Comparison of ENCODE assay signal across 8 cellular contexts in genomic region chr3:52455283-52456168, GRCh38. TPM values are rescaled to one million over a fixed set of nuclear protein-coding genes. Genes with fewer than 3 reads are reported as not detected.
A peak's percentile ranks its signal among the peaks of the same experiment; 100 is the strongest.
DNase-seq lines count a peak whose midpoint lies in the region; ATAC-seq, FAIRE-seq and TF ChIP-seq lines count a peak whose summit lies in the region.

Gene NISCH, plus strand, starts transcription at chr3:52455604. Its CDS starts 38 bp downstream, at chr3:52455642.

- H3K27ac Mint-ChIP-seq in activated CD4-positive, alpha-beta T cell treated with anti-CD3 and anti-CD28 coated beads, Interleukin-2, amount 10 ng/mL, durations not matched to agents 7 days and 5 days: peak within 1 kb of the TSS; percentile 98

- peaks cover 9 to 22% of the 10 kb centered on the region in 2 experiments; a peak in 4 of 5 replicates for H3K36me3 ChIP-seq in HepG2 (replicated peaks in 1 of 2; ENCODE audit: control insufficient read depth in 1 of 2, insufficient read depth in 2 of 2, low read length in 2 of 2)

- H3K4me1 ChIP-seq in HepG2 (ENCODE audit: insufficient read depth, low read length): peaks cover 64% of the 10 kb centered on the region

- no peaks in the 10 kb centered on the region for H3K9me3 ChIP-seq in HepG2 (ENCODE audit: low read length)

- TF ChIP-seq POLR2A in GM18526 (IDR thresholded peaks at IDR 0.05; ENCODE audit: extremely low read depth, insufficient read length) (peak; percentile 91), HepG2 (IDR thresholded peaks at IDR 0.05; ENCODE audit: insufficient read depth in 1 of 2, low read depth in 2 of 2, low read length in 2 of 2) (peak in 1 of 2 experiments; percentile 52; a peak in 1 of 4 replicates)

- intact Hi-C loops in HepG2 (cut with micrococcal nuclease; ENCODE audit: unreplicated experiment): no loop called here

- peaks cover 39% of the 10 kb centered on the region for H3K4me1 Mint-ChIP-seq in activated CD4-positive, alpha-beta T cell treated with anti-CD3 and anti-CD28 coated beads, Interleukin-2, amount 10 ng/mL, durations not matched to agents 7 days and 5 days

- H3K9me3 Mint-ChIP-seq in activated CD4-positive, alpha-beta T cell treated with anti-CD3 and anti-CD28 coated beads, Interleukin-2, amount 10 ng/mL, durations not matched to agents 7 days and 5 days: no peaks in the 10 kb centered on the region

- H3K9ac ChIP-seq in HepG2 (ENCODE audit: insufficient read depth, low read depth, low read length): peak within 1 kb of the TSS; percentile 90

- TF ChIP-seq EP300 in HepG2 (IDR thresholded peaks at IDR 0.05; ENCODE audit: low read depth in 2 of 2, low read length in 2 of 2) (peak in 1 of 2 experiments; percentile 64; a peak in 2 of 4 replicates), HepG2 (CRISPR knock-in tag; IDR thresholded peaks at IDR 0.05; ENCODE audit: borderline replicate concordance) (0 out of 2 replicates have a peak, but pooled peaks have one; percentile 30)

- H3K27ac ChIP-seq in HepG2 (ENCODE audit: extremely low read length, insufficient read depth, low read length): peak within 1 kb of the TSS; percentile 63

- DNase-seq in ACHN: peak; percentile 80
- DNase-seq in NCI-H524 treated with DMSO at 0.1 percent for 48 hours (lab: John Stamatoyannopoulos, UW): peak; percentile 17
- peak; percentile 95 for DNase-seq in activated CD4-positive, alpha-beta T cell treated with anti-CD3 and anti-CD28 coated beads, Interleukin-2, amount 10 ng/mL, durations not matched to agents 7 days and 5 days
- DNase-seq in dedifferentiated amniotic fluid mesenchymal stem cell (ENCODE audit: extremely low spot score): peak; percentile 61
- peak; percentile 58 for DNase-seq in HepG2 (ENCODE audit: low spot score)
- DNase-seq in stimulated activated CD4-positive, alpha-beta T cell treated with anti-CD3 and anti-CD28 coated beads, Interleukin-4, amount 100 ng/mL, for 1 hour: peak; percentile 99

- TF ChIP-seq CTCF in HepG2 (CRISPR knock-in tag; IDR thresholded peaks at IDR 0.05): peak; percentile 26; the same call in 1 of the 2 replicates

- peak within 1 kb of the TSS; percentile 93 for H3K4me2 ChIP-seq in HepG2 (ENCODE audit: low read depth, low read length)

- peak within 1 kb of the TSS; percentile 89 for H3K4me3 Mint-ChIP-seq in activated CD4-positive, alpha-beta T cell treated with anti-CD3 and anti-CD28 coated beads, Interleukin-2, amount 10 ng/mL, durations not matched to agents 7 days and 5 days

- WGBS in HepG2 (ENCODE audit: low lambda C conversion rate): 1% methylated on average over 54 of the region's 86 CpGs

- in situ Hi-C loops in ACHN (cut with HindIII; ENCODE audit: low pct_ligation_motif_present, low pct_unique_long_range_greater_than_20kb, low sequenced_read_pairs): no loop called here
- in situ Hi-C loops in HepG2 (cut with HindIII; ENCODE audit: extremely low pct_ligation_motif_present, low pct_unique_long_range_greater_than_20kb): loop anchor here (10.0 kb wide), 1 partner anchor 229 kb away; the partner anchor contains the start of genes GNL3 and PBRM1

- H3K36me3 Mint-ChIP-seq in activated CD4-positive, alpha-beta T cell treated with anti-CD3 and anti-CD28 coated beads, Interleukin-2, amount 10 ng/mL, durations not matched to agents 7 days and 5 days (ENCODE audit: low read depth): peaks cover 22% of the 10 kb centered on the region

- no peaks in the 10 kb centered on the region for H3K27me3 Mint-ChIP-seq in activated CD4-positive, alpha-beta T cell treated with anti-CD3 and anti-CD28 coated beads, Interleukin-2, amount 10 ng/mL, durations not matched to agents 7 days and 5 days

- ATAC-seq in HG03064 (IDR thresholded peaks at IDR 0.05; ENCODE audit: low read depth, unreplicated experiment) (peak; percentile 46), HepG2 (peak; percentile 38)

- CTCF ChIA-PET in activated CD4-positive, alpha-beta T cell treated with anti-CD3 and anti-CD28 coated beads, Interleukin-2, amount 10 ng/mL, durations not matched to agents 7 days and 5 days (lab: Charles Lee): interaction anchor here (1.1 kb wide), 1 partner anchor 10 kb away, joined by 5 read pairs; the partner anchor contains the start of gene SEMA3G
- CTCF ChIA-PET in HepG2 (lab: Yijun Ruan, JAX; ENCODE audit: low intra/inter-chr PET ratio, low total read pairs): no interaction called here

- H3K79me2 ChIP-seq in HepG2 (ENCODE audit: insufficient read depth, low read length): peaks cover 20% of the 10 kb centered on the region

- no TSS peak for BruUV-seq in HepG2 (replicated peaks; lab: Mats Ljungman, UMichigan)

- POLR2A ChIA-PET in activated CD4-positive, alpha-beta T cell treated with anti-CD3 and anti-CD28 coated beads, Interleukin-2, amount 10 ng/mL, durations not matched to agents 7 days and 5 days (lab: Charles Lee): no interaction called here
- POLR2A ChIA-PET in HepG2 (lab: Yijun Ruan, JAX): interaction anchor here (2.5 kb wide), 1 partner anchor 10 kb away, joined by 11 read pairs; the partner anchor contains the start of gene SEMA3G

- H4K20me1 ChIP-seq in HepG2 (ENCODE audit: insufficient read depth, low read length): no peaks in the 10 kb centered on the region

- no peak for TF ChIP-seq RAD21 in HepG2 (CRISPR knock-in tag; IDR thresholded peaks at IDR 0.05)

- no peak for FAIRE-seq in HepG2 (lab: Jason Lieb, UNC)

- H3K27me3 ChIP-seq in HepG2 (ENCODE audit: control insufficient read depth in 1 of 2, insufficient read depth in 2 of 2, low read length in 2 of 2): no peaks in the 10 kb centered on the region; a peak in 1 of 5 replicates

- H3K4me3 ChIP-seq in HepG2 (replicated peaks in 1 of 3; ENCODE audit: insufficient read depth in 1 of 3, low read depth in 2 of 3, low read length in 3 of 3): peak within 1 kb of the TSS; percentile 90 to 96 (median 92)

- peak within 1 kb of the TSS; percentile 22 for H2AFZ ChIP-seq in HepG2 (ENCODE audit: low read length)

TF ChIP-seq in HepG2, 621 proteins besides CTCF, POLR2A, EP300 and RAD21 (continues in another document):
- 0 out of 2 replicates have a peak, but pooled peaks have one; percentile 38 for TF ChIP-seq FOXK1 (CRISPR knock-in tag; IDR thresholded peaks at IDR 0.05; ENCODE audit: borderline replicate concordance, low read depth)
- TF ChIP-seq, protein P1, sequence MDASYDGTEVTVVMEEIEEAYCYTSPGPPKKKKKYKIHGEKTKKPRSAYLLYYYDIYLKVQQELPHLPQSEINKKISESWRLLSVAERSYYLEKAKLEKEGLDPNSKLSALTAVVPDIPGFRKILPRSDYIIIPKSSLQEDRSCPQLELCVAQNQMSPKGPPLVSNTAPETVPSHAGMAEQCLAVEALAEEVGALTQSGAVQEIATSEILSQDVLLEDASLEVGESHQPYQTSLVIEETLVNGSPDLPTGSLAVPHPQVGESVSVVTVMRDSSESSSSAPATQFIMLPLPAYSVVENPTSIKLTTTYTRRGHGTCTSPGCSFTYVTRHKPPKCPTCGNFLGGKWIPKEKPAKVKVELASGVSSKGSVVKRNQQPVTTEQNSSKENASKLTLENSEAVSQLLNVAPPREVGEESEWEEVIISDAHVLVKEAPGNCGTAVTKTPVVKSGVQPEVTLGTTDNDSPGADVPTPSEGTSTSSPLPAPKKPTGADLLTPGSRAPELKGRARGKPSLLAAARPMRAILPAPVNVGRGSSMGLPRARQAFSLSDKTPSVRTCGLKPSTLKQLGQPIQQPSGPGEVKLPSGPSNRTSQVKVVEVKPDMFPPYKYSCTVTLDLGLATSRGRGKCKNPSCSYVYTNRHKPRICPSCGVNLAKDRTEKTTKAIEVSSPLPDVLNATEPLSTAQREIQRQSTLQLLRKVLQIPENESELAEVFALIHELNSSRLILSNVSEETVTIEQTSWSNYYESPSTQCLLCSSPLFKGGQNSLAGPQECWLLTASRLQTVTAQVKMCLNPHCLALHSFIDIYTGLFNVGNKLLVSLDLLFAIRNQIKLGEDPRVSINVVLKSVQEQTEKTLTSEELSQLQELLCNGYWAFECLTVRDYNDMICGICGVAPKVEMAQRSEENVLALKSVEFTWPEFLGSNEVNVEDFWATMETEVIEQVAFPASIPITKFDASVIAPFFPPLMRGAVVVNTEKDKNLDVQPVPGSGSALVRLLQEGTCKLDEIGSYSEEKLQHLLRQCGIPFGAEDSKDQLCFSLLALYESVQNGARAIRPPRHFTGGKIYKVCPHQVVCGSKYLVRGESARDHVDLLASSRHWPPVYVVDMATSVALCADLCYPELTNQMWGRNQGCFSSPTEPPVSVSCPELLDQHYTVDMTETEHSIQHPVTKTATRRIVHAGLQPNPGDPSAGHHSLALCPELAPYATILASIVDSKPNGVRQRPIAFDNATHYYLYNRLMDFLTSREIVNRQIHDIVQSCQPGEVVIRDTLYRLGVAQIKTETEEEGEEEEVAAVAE (CRISPR knock-in tag; IDR thresholded peaks at IDR 0.05; ENCODE audit: borderline replicate concordance): 0 out of 2 replicates have a peak, but pooled peaks have one; percentile 36

RNA-seq across cellular contexts. Expression of gene NISCH, which starts in this region (rescaled TPM):
- total RNA-seq in activated CD4-positive, alpha-beta T cell treated with anti-CD3 and anti-CD28 coated beads, Interleukin-2, amount 10 ng/mL, durations not matched to agents 7 days and 5 days: 10 to 100 TPM; 94.5 TPM
- 15.3 and 27.0 TPM in 2 replicates for total RNA-seq in HepG2 (2016; rRNA removed; fragmentation: Illumina TruSeq; extraction: Trizol)
- 10.8 and 11.5 TPM in 2 replicates for total RNA-seq in HepG2 (2016; cell fraction: cytosol; rRNA removed; fragmentation: Illumina TruSeq; extraction: Trizol; ENCODE audit: low read depth)
- 10.9 and 25.7 TPM in 2 replicates for total RNA-seq in HepG2 (2016; cell fraction: insoluble cytoplasmic fraction; rRNA removed; fragmentation: Illumina TruSeq; extraction: Trizol)
- total RNA-seq in HepG2 (2016; cell fraction: membrane; rRNA removed; fragmentation: Illumina TruSeq; extraction: Trizol): 11.3 and 12.4 TPM in 2 replicates
- 36.6 and 40.4 TPM in 2 replicates for total RNA-seq in HepG2 (2016; cell fraction: nucleus; rRNA removed; fragmentation: Illumina TruSeq; extraction: Trizol)
- polyA plus RNA-seq in HepG2 (2011; rRNA removed): 47.6 and 63.0 TPM in 2 replicates
- polyA plus RNA-seq in HepG2 (2011; cell fraction: cytosol; rRNA removed): 17.8 and 20.4 TPM in 2 replicates
- polyA plus RNA-seq in HepG2 (2011; cell fraction: nucleus; rRNA removed): 441 and 512 TPM in 2 replicates
- polyA plus RNA-seq in HepG2 (2012): 31.6 and 39.4 TPM in 2 replicates
- polyA plus RNA-seq in HepG2 (2016; cell fraction: cytosol; fragmentation: Illumina TruSeq; extraction: Trizol; ENCODE audit: low read depth): 3.2 and 3.7 TPM in 2 replicates
- 9.4 and 12.9 TPM in 2 replicates for polyA plus RNA-seq in HepG2 (2016; cell fraction: insoluble cytoplasmic fraction; fragmentation: Illumina TruSeq; extraction: Trizol; ENCODE audit: low read depth)
- 6.4 and 6.7 TPM in 2 replicates for polyA plus RNA-seq in HepG2 (2016; cell fraction: membrane; fragmentation: Illumina TruSeq; extraction: Trizol; ENCODE audit: low read depth)
- polyA plus RNA-seq in HepG2 (2016; cell fraction: nucleus; fragmentation: Illumina TruSeq; extraction: Trizol; ENCODE audit: insufficient read depth, low read depth): 96.6 and 101 TPM in 2 replicates
- 50.0 and 58.0 TPM in 2 replicates for polyA minus RNA-seq in HepG2 (2011; rRNA and poly(A)+ RNA removed; ENCODE audit: low replicate concordance)
- polyA minus RNA-seq in HepG2 (2011; cell fraction: cytosol; rRNA and poly(A)+ RNA removed): 15.2 and 15.4 TPM in 2 replicates
- 97.0 and 102 TPM in 2 replicates for polyA minus RNA-seq in HepG2 (2011; cell fraction: nucleus; rRNA and poly(A)+ RNA removed)

Comparison
In these comparisons a context has a peak if more than half of its experiments do, and no peak if none do; other contexts are left out.
1. Peak in every context shown above with its lines: DNase-seq, ATAC-seq, H3K4me3 ChIP-seq and H3K27ac ChIP-seq.
2. DNase-seq: peak in every context shown above with its lines; median percentile 99 in stimulated activated CD4-positive, alpha-beta T cell treated with anti-CD3 and anti-CD28 coated beads, Interleukin-4, amount 100 ng/mL, for 1 hour; 95 in activated CD4-positive, alpha-beta T cell treated with anti-CD3 and anti-CD28 coated beads, Interleukin-2, amount 10 ng/mL, durations not matched to agents 7 days and 5 days; 80 in ACHN; 61 in dedifferentiated amniotic fluid mesenchymal stem cell; 58 in HepG2; 17 in NCI-H524 treated with DMSO at 0.1 percent for 48 hours.